12 cellular contexts compared by ENCODE assay signal in genomic region chr3:53056442-53056841, GRCh38. TPM values are rescaled to one million over a fixed set of nuclear protein-coding genes. Genes with fewer than 3 reads are reported as not detected.
DNase-seq lines count a peak whose midpoint lies in the region; ATAC-seq and TF ChIP-seq lines count a peak whose summit lies in the region.
"Had no signal": no experiment of that assay in that cellular context is flagged by ENCODE, and none has a peak within 500 bp of the region (broad histone marks: within the 10 kb centered on the region; RNA-seq: fewer than 3 reads in every experiment).

No MANE protein-coding gene starts in this region.

- WGBS in heart left ventricle, 4 donors: 85 to 94% (median 89%) methylated on average over 2 of the region's 2 CpGs
- WGBS in stomach, 5 donors: 87 to 94% (median 92%) methylated on average over 2 of the region's 2 CpGs

- H3K9me3 ChIP-seq in heart left ventricle (no peaks in the 10 kb centered on the region), stomach (no peaks in the 10 kb centered on the region), ascending aorta (no peaks in the 10 kb centered on the region)
- H3K9me3 ChIP-seq: adrenal gland had no signal

- no peaks in the 10 kb centered on the region for H3K36me3 ChIP-seq in heart left ventricle
- H3K36me3 ChIP-seq in stomach: no peaks in the 10 kb centered on the region
- H3K36me3 ChIP-seq in ascending aorta: no peaks in the 10 kb centered on the region
- H3K36me3 ChIP-seq: adrenal gland had no signal

- no peak overlapping the region for H3K4me3 Mint-ChIP-seq in endothelial cell (ENCODE audit: unreplicated experiment)
- H3K4me3 Mint-ChIP-seq: T-cell had no signal

- ATAC-seq in Right ventricle myocardium inferior (peak; percentile 56), heart left ventricle (no peak), HG02678 (IDR thresholded peaks at IDR 0.05; ENCODE audit: unreplicated experiment) (no peak)

- TF ChIP-seq CTCF in heart left ventricle (IDR thresholded peaks at IDR 0.05): peak in 4 of 12 donors; percentile 11 to 22 (median 16)
- TF ChIP-seq CTCF in endothelial cell (IDR thresholded peaks at IDR 0.05; ENCODE audit: unreplicated experiment): no peak
- peak in 2 of 7 experiments; percentile 6 to 12 for TF ChIP-seq CTCF in stomach (IDR thresholded peaks at IDR 0.05)
- TF ChIP-seq CTCF in ascending aorta (IDR thresholded peaks at IDR 0.05): no peak

- H3K36me3 Mint-ChIP-seq in endothelial cell (ENCODE audit: low read depth, unreplicated experiment): no peaks in the 10 kb centered on the region
- H3K36me3 Mint-ChIP-seq: T-cell had no signal

- H3K27me3 ChIP-seq in heart left ventricle (no peaks in the 10 kb centered on the region), stomach (peaks cover 0 to 3% (median 0%) of the 10 kb centered on the region in 3 donors), ascending aorta (no peaks in the 10 kb centered on the region)
- H3K27me3 ChIP-seq: adrenal gland had no signal

- H3K9me3 Mint-ChIP-seq in endothelial cell (ENCODE audit: unreplicated experiment): no peaks in the 10 kb centered on the region
- H3K9me3 Mint-ChIP-seq: T-cell had no signal

- no peaks in the 10 kb centered on the region for H3K4me1 Mint-ChIP-seq in endothelial cell (ENCODE audit: unreplicated experiment)
- H3K4me1 Mint-ChIP-seq: T-cell had no signal

- H3K4me3 ChIP-seq in heart left ventricle (no peak overlapping the region), stomach (no peak overlapping the region), ascending aorta (no peak overlapping the region)
- H3K4me3 ChIP-seq: adrenal gland had no signal

- intact Hi-C loops in Right ventricle myocardium inferior (cut with DNase I) (no loop called here), heart left ventricle (cut with DNase I) (no loop called here), stomach (cut with DNase I; ENCODE audit: low total_unique reads) (no loop called here), ascending aorta (cut with DNase I) (no loop called here)

- H3K4me1 ChIP-seq in heart left ventricle (no peaks in the 10 kb centered on the region), stomach (no peaks in the 10 kb centered on the region), ascending aorta (no peaks in the 10 kb centered on the region)
- H3K4me1 ChIP-seq: adrenal gland had no signal

- no peak overlapping the region for H3K27ac ChIP-seq in heart left ventricle
- H3K27ac ChIP-seq in stomach: no peak overlapping the region
- no peak overlapping the region for H3K27ac ChIP-seq in ascending aorta
- H3K27ac ChIP-seq: adrenal gland, KMS-11 had no signal

- DNase-seq in Right ventricle myocardium inferior (ENCODE audit: missing footprints): no peak
- DNase-seq in heart left ventricle: no peak
- DNase-seq in NCI-H226: peak; percentile 5
- DNase-seq in endothelial cell (ENCODE audit: low spot score): peak; percentile 23
- peak; percentile 17 for DNase-seq in stomach
- DNase-seq in ureter (ENCODE audit: low spot score): no peak
- no peak for DNase-seq in ascending aorta (ENCODE audit: low spot score in 2 of 2)
- DNase-seq: COR-L47, T-cell had no signal

- no peak overlapping the region for H3K27ac Mint-ChIP-seq in endothelial cell (ENCODE audit: unreplicated experiment)
- H3K27ac Mint-ChIP-seq: T-cell had no signal

- TF ChIP-seq EP300 in stomach (IDR thresholded peaks at IDR 0.05): no peak

- H3K27me3 Mint-ChIP-seq in endothelial cell (ENCODE audit: unreplicated experiment): peaks cover 2% of the 10 kb centered on the region
- H3K27me3 Mint-ChIP-seq: T-cell had no signal

- TF ChIP-seq POLR2A in heart left ventricle (IDR thresholded peaks at IDR 0.05) (no peak), stomach (IDR thresholded peaks at IDR 0.05) (no peak)

RNA-seq across cellular contexts. Expression of gene SFMBT1, which starts 10.6 kb away (rescaled TPM):
- total RNA-seq in Right ventricle myocardium inferior (14.9 TPM), heart left ventricle (10 to 100 TPM; 13.7 to 18.8 (median 15.5) TPM), endothelial cell (ENCODE audit: unreplicated experiment) (5.8 TPM), stomach (10 to 100 TPM in 1 of 5 donors, 1 to 10 TPM in 4; 5.8 to 29.4 (median 7.6) TPM), ureter (15.1 TPM), ascending aorta (1.4 TPM)
- polyA plus RNA-seq in heart left ventricle (1 to 10 TPM; 3.4 to 9.6 TPM), stomach (1 to 10 TPM; 2.7 to 5.0 (median 3.4) TPM)

Comparison
In these comparisons a context has a peak if more than half of its experiments do, and no peak if none do; other contexts are left out.
1. DNase-seq: peak in NCI-H226 (single experiment), endothelial cell (single experiment) and stomach (single experiment); none in Right ventricle myocardium inferior (single experiment), heart left ventricle (0 of 5), ureter (single experiment) and ascending aorta (0 of 2).